Comparison of ENCODE assay signal across 29 cellular contexts in genomic region chr20:32179515-32179914, GRCh38.
"Had no signal": no experiment of that assay in that cellular context is flagged by ENCODE, and none has a peak within 500 bp of the region (broad histone marks: within the 10 kb centered on the region; RNA-seq: fewer than 3 reads in every experiment).

No MANE protein-coding gene starts in this region.

- ATAC-seq: activated CD8-positive, alpha-beta T cell treated with anti-CD3 and anti-CD28 coated beads, Interleukin-2, amount 10 ng/mL, durations not matched to agents 7 days and 5 days; activated T-cell treated with anti-CD3 and anti-CD28 coated beads, Interleukin-2, amount 50 U/mL, for 4 hours; Panc1; WTC11 had no signal

- H3K4me3 ChIP-seq: cardiac muscle cell, SJSA1 had no signal

- H3K27ac ChIP-seq: cardiac muscle cell, RWPE1, SJSA1 had no signal

- FAIRE-seq: astrocyte had no signal

- H3K4me1 Mint-ChIP-seq: WTC11 had no signal

- H3K4me3 Mint-ChIP-seq: activated CD8-positive, alpha-beta T cell treated with anti-CD3 and anti-CD28 coated beads, Interleukin-2, amount 10 ng/mL, durations not matched to agents 7 days and 5 days; activated naive CD4-positive, alpha-beta T cell treated with anti-CD3 and anti-CD28 coated beads for 36 hours; activated naive CD8-positive, alpha-beta T cell; activated T-cell treated with anti-CD3 and anti-CD28 coated beads, Interleukin-2, amount 50 U/mL, for 4 hours; brain; T-helper 1 cell treated with Interleukin-12 subunit alpha and Interleukin-12 subunit beta and Interleukin-4 antibody, amounts not matched to agents 30 μg/mL and 1 μg/mL, for 36 hours; WTC11 had no signal

- H3K27ac Mint-ChIP-seq: activated CD8-positive, alpha-beta T cell treated with anti-CD3 and anti-CD28 coated beads, Interleukin-2, amount 10 ng/mL, durations not matched to agents 7 days and 5 days; activated naive CD4-positive, alpha-beta T cell treated with anti-CD3 and anti-CD28 coated beads for 36 hours; activated naive CD8-positive, alpha-beta T cell; T-helper 1 cell treated with Interleukin-12 subunit alpha and Interleukin-12 subunit beta and Interleukin-4 antibody, amounts not matched to agents 30 μg/mL and 1 μg/mL, for 36 hours; WTC11 had no signal

- H3K9me3 ChIP-seq: SJSA1 had no signal

- H3K4me1 ChIP-seq: SJSA1 had no signal

- H3K27me3 ChIP-seq: cardiac muscle cell, SJSA1 had no signal

- H3K36me3 ChIP-seq: cardiac muscle cell, SJSA1 had no signal

- DNase-seq: activated CD4-positive, alpha-beta T cell treated with anti-CD3 and anti-CD28 coated beads for 48 hours; activated CD4-positive, alpha-beta T cell treated with anti-CD3 and anti-CD28 coated beads, Interleukin-2, amount 50 U/mL, for 4 hours; activated CD4-positive, CD25-positive, alpha-beta regulatory T cell treated with anti-CD3 and anti-CD28 coated beads, Interleukin-2, amount 50 U/mL, for 72 hours; activated CD8-positive, alpha-beta memory T cell treated with anti-CD3 and anti-CD28 coated beads, Interleukin-2, amount 50 U/mL, for 48 hours; activated CD8-positive, alpha-beta T cell treated with anti-CD3 and anti-CD28 coated beads, Interleukin-2, amount 10 ng/mL, durations not matched to agents 7 days and 5 days; activated gamma-delta T cell; activated naive CD4-positive, alpha-beta T cell treated with anti-CD3 and anti-CD28 coated beads for 36 hours; activated T-cell treated with anti-CD3 and anti-CD28 coated beads, Interleukin-2, amount 50 U/mL, for 4 hours; amygdala; NCI-H1048; NCI-H146; NCI-H187 treated with DMSO at 0.1 percent for 48 hours; NCI-H2081 treated with DMSO at 0.1 percent for 48 hours; NCI-H2227 treated with DMSO at 0.1 percent for 48 hours; NCI-H446 treated with DMSO at 0.1 percent for 48 hours; NCI-H524 treated with DMSO at 0.1 percent for 48 hours; NCI-H748 treated with DMSO at 0.1 percent for 48 hours; NK-92 treated with Interleukin-12 subunit alpha and Interleukin-12 subunit beta, amount 100 ng/mL, for 24 hours; SHP77; T-helper 9 cell had no signal

- H3K9me3 Mint-ChIP-seq: activated naive CD4-positive, alpha-beta T cell treated with anti-CD3 and anti-CD28 coated beads for 36 hours; activated T-cell treated with anti-CD3 and anti-CD28 coated beads, Interleukin-2, amount 50 U/mL, for 4 hours; T-helper 1 cell treated with Interleukin-12 subunit alpha and Interleukin-12 subunit beta and Interleukin-4 antibody, amounts not matched to agents 30 μg/mL and 1 μg/mL, for 36 hours had no signal

- H3K27me3 Mint-ChIP-seq: activated naive CD8-positive, alpha-beta T cell had no signal
